30 cellular contexts compared by ENCODE assay signal in the genomic region with DNA sequence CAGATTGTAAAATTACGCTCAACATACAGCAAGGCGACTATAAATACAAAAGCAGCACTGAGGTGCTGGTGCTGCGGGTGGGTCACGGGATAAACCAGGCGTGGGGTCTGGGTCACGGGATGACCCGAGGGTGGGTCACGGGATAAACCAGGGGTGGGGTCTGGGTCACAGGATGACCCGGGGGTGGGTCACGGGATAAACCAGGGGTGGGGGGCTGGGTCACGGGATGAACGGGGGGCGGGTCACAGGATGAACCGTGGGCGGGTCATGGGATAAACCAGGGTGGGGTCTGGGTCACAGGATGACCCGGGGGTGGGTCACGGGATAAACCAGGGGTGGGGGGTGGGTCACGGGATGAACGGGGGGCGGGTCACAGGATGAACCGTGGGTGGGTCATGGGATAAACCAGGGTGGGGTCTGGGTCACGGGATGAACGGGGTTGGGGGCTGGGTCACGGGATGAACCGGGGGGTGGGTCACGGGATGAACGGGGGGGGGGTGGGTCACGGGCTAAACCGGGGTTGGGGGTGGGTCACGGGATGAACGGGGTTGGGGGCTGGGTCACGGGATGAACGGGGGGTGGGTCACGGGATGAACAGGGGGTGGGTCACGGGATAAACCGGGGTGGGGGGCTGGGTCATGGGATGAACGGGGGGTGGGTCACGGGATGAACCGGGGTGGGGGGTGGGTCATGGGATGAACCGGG. TPM values are rescaled to one million over a fixed set of nuclear protein-coding genes. Genes with fewer than 3 reads are reported as not detected.
DNase-seq lines count a peak whose midpoint lies in the region; ATAC-seq and TF ChIP-seq lines count a peak whose summit lies in the region.
"Had no signal": no experiment of that assay in that cellular context is flagged by ENCODE, and none has a peak within 500 bp of the region (broad histone marks: within the 10 kb centered on the region; RNA-seq: fewer than 3 reads in every experiment).

No MANE protein-coding gene starts in this region.

- H3K9me3 ChIP-seq in BE2C = no peaks in the 10 kb centered on the region
- H3K9me3 ChIP-seq in HCT116 (ENCODE audit: control insufficient read depth in 1 of 2, insufficient read depth in 1 of 2, low read depth in 1 of 2, low read length in 2 of 2) = no peaks in the 10 kb centered on the region; a peak in 1 of 4 replicates
- no peaks in the 10 kb centered on the region for H3K9me3 ChIP-seq in endodermal cell (ENCODE audit: control insufficient read depth, low read length)
- no peaks in the 10 kb centered on the region for H3K9me3 ChIP-seq in sigmoid colon
- no peaks in the 10 kb centered on the region for H3K9me3 ChIP-seq in GM23248 (ENCODE audit: low read depth)
- H3K9me3 ChIP-seq: heart left ventricle, vagina had no signal

- RAD21 ChIA-PET in HCT116 (lab: Charles Lee; ENCODE audit: low non-redundant PET in 1 of 2, low total read pairs in 2 of 2, uncharacterized antibody in 2 of 2, unreplicated experiment in 2 of 2) = no interaction called here

- no peaks in the 10 kb centered on the region for H3K36me3 Mint-ChIP-seq in endodermal cell (ENCODE audit: low read depth)
- H3K36me3 Mint-ChIP-seq: mesothelial cell of epicardium; naive thymus-derived CD4-positive, alpha-beta T cell had no signal

- no peak for TF ChIP-seq EP300 in sigmoid colon (IDR thresholded peaks at IDR 0.05)

- 92 to 100% methylated on average over 6 to 26 of the region's 40 CpGs for WGBS in endodermal cell (ENCODE audit: insufficient coverage in 1 of 2, insufficient read length in 1 of 2), 2 experiments
- 26 to 84% methylated on average over 40 of the region's 40 CpGs for WGBS in sigmoid colon, 2 donors
- 87 to 93% methylated on average over 15 to 40 of the region's 40 CpGs for WGBS in GM23248 (ENCODE audit: low coverage in 1 of 2, low lambda C conversion rate in 2 of 2, missing lambda C conversion rate in 2 of 2), 2 experiments

- H3K27me3 ChIP-seq in BE2C (peaks cover under 1% of the 10 kb centered on the region; the same call in 1 of the 2 replicates), HCT116 (ENCODE audit: insufficient read depth, low read length) (peaks cover 10% of the 10 kb centered on the region), endodermal cell (ENCODE audit: control insufficient read depth, insufficient read depth, low read length, poor library complexity, severe bottlenecking) (peaks cover 14% of the 10 kb centered on the region), sigmoid colon (peaks cover 0 to 14% (median 13%) of the 10 kb centered on the region in 3 donors), GM23248 (replicated peaks; ENCODE audit: insufficient read depth) (peaks cover 16% of the 10 kb centered on the region)
- H3K27me3 ChIP-seq: vagina had no signal

- no peak overlapping the region for H3K4me3 Mint-ChIP-seq in endodermal cell
- H3K4me3 Mint-ChIP-seq: activated CD4-positive, alpha-beta T cell treated with anti-CD3 and anti-CD28 coated beads, Interleukin-2, amount 10 ng/mL, durations not matched to agents 24 days and 14 days; activated T-cell treated with anti-CD3 and anti-CD28 coated beads, Interleukin-2, amount 50 U/mL, for 72 hours; dendritic cell treated with granulocyte-macrophage colony-stimulating factor and Interleukin-4, amounts not matched to agents 40 ng/mL and 50 ng/mL, for 4 days; H9; mesothelial cell of epicardium; naive thymus-derived CD4-positive, alpha-beta T cell had no signal

- TF ChIP-seq RAD21 in HCT116 (IDR thresholded peaks at IDR 0.05; ENCODE audit: low read depth) = no peak

- no peak overlapping the region for H3K9ac ChIP-seq in HCT116 (ENCODE audit: low read length)
- no peak overlapping the region for H3K9ac ChIP-seq in endodermal cell (ENCODE audit: extremely low read depth, low read length, poor library complexity, severe bottlenecking)
- no peak overlapping the region for H3K9ac ChIP-seq in GM23248

- TF ChIP-seq POLR2A in HCT116 (IDR thresholded peaks at IDR 0.05; ENCODE audit: borderline replicate concordance, extremely low read depth, insufficient read depth, insufficient read length) (no peak), sigmoid colon (IDR thresholded peaks at IDR 0.05) (no peak)

- H3K9me2 ChIP-seq in HCT116 (ENCODE audit: insufficient read depth) (no peaks in the 10 kb centered on the region), GM23248 (ENCODE audit: insufficient read depth) (no peaks in the 10 kb centered on the region)

- ATAC-seq in HCT116 = peak; percentile 51
- ATAC-seq: activated T-cell treated with anti-CD3 and anti-CD28 coated beads, Interleukin-2, amount 50 U/mL, for 72 hours; heart left ventricle; naive thymus-derived CD4-positive, alpha-beta T cell; stimulated activated naive CD8-positive, alpha-beta T cell treated with anti-CD3 and anti-CD28 coated beads, Interleukin-15, Interleukin-2, amounts not matched to agents 100 U/mL and 50 U/mL, for 24 hours had no signal

- no peaks in the 10 kb centered on the region for H3K79me2 ChIP-seq in HCT116 (ENCODE audit: insufficient read depth, low read length)
- no peaks in the 10 kb centered on the region for H3K79me2 ChIP-seq in GM23248 (ENCODE audit: insufficient read depth)

- H3K4me1 Mint-ChIP-seq in endodermal cell = no peaks in the 10 kb centered on the region
- H3K4me1 Mint-ChIP-seq: activated CD4-positive, alpha-beta T cell treated with anti-CD3 and anti-CD28 coated beads, Interleukin-2, amount 10 ng/mL, durations not matched to agents 24 days and 14 days; mesothelial cell of epicardium; naive thymus-derived CD4-positive, alpha-beta T cell had no signal

- POLR2A ChIA-PET in HCT116 (lab: Charles Lee) = no interaction called here

- intact Hi-C loops in HCT116 (cut with micrococcal nuclease) (no loop called here), sigmoid colon (cut with DNase I) (no loop called here)

- TF ChIP-seq CTCF in BE2C (IDR thresholded peaks at IDR 0.05; ENCODE audit: low read depth, low read length) = no peak
- TF ChIP-seq CTCF in HCT116 (IDR thresholded peaks at IDR 0.05 in 2 of 3, conservative IDR thresholded peaks at IDR 0.05 in 1 of 3; ENCODE audit: borderline replicate concordance in 1 of 3, insufficient read depth in 1 of 3, low read depth in 2 of 3, low read length in 2 of 3) = no peak
- no peak for TF ChIP-seq CTCF in endodermal cell (conservative IDR thresholded peaks at IDR 0.05)
- no peak for TF ChIP-seq CTCF in sigmoid colon (IDR thresholded peaks at IDR 0.05)

- H4K20me1 ChIP-seq in HCT116 (ENCODE audit: insufficient read depth) (no peaks in the 10 kb centered on the region), GM23248 (ENCODE audit: insufficient read depth) (no peaks in the 10 kb centered on the region)

- H3K27ac ChIP-seq in HCT116 (ENCODE audit: low read depth, low read length) (no peak overlapping the region), endodermal cell (ENCODE audit: low read depth, low read length) (no peak overlapping the region), sigmoid colon (no peak overlapping the region), GM23248 (no peak overlapping the region)
- H3K27ac ChIP-seq: esophagus squamous epithelium, foreskin keratinocyte, heart left ventricle, HL-60, vagina had no signal

- in situ Hi-C loops in GM23248 (cut with MboI) = no loop called here

- no peaks in the 10 kb centered on the region for H3K36me3 ChIP-seq in BE2C
- H3K36me3 ChIP-seq in HCT116 (ENCODE audit: control insufficient read depth in 1 of 2, insufficient read depth in 2 of 2, low read length in 2 of 2) = no peaks in the 10 kb centered on the region
- H3K36me3 ChIP-seq in endodermal cell (ENCODE audit: control insufficient read depth, insufficient read depth, low read length) = no peaks in the 10 kb centered on the region
- H3K36me3 ChIP-seq in sigmoid colon = no peaks in the 10 kb centered on the region
- H3K36me3 ChIP-seq in GM23248 (ENCODE audit: low read depth) = no peaks in the 10 kb centered on the region
- H3K36me3 ChIP-seq: esophagus squamous epithelium, heart left ventricle, vagina had no signal

- H3K4me1 ChIP-seq in BE2C (no peaks in the 10 kb centered on the region), HCT116 (ENCODE audit: control insufficient read depth in 1 of 2, insufficient read depth in 2 of 2, low read length in 2 of 2) (peaks cover 0 to 7% of the 10 kb centered on the region in 2 experiments; a peak in 1 of 4 replicates), endodermal cell (ENCODE audit: control insufficient read depth, insufficient read depth, low read length) (no peaks in the 10 kb centered on the region), sigmoid colon (no peaks in the 10 kb centered on the region), GM23248 (ENCODE audit: insufficient read depth) (no peaks in the 10 kb centered on the region)
- H3K4me1 ChIP-seq: esophagus squamous epithelium, foreskin keratinocyte, heart left ventricle, vagina had no signal

- no TSS peak for BruUV-seq in HCT116 (replicated peaks; lab: Mats Ljungman, UMichigan)

- H2AFZ ChIP-seq in HCT116 (ENCODE audit: low read depth, low read length, poor library complexity, severe bottlenecking) = peak overlapping the region; percentile 94
- no peak overlapping the region for H2AFZ ChIP-seq in GM23248

- H3K4me2 ChIP-seq in HCT116 (ENCODE audit: low read length) (peak overlapping the region; percentile 56), GM23248 (ENCODE audit: unreplicated experiment) (no peak overlapping the region)
- H3K4me2 ChIP-seq: smooth muscle cell had no signal

- no peak overlapping the region for H3K27ac Mint-ChIP-seq in endodermal cell
- H3K27ac Mint-ChIP-seq: activated CD4-positive, alpha-beta T cell treated with anti-CD3 and anti-CD28 coated beads, Interleukin-2, amount 10 ng/mL, durations not matched to agents 24 days and 14 days; activated T-cell treated with anti-CD3 and anti-CD28 coated beads, Interleukin-2, amount 50 U/mL, for 72 hours; dendritic cell treated with granulocyte-macrophage colony-stimulating factor and Interleukin-4, amounts not matched to agents 40 ng/mL and 50 ng/mL, for 4 days; H9; mesothelial cell of epicardium; naive thymus-derived CD4-positive, alpha-beta T cell had no signal

- CTCF ChIA-PET in HCT116 (lab: Charles Lee) = no interaction called here

- peaks cover 21% of the 10 kb centered on the region for H3K27me3 Mint-ChIP-seq in endodermal cell (ENCODE audit: insufficient read depth)

- H3K9me3 Mint-ChIP-seq in endodermal cell = peaks cover 4% of the 10 kb centered on the region
- H3K9me3 Mint-ChIP-seq: activated CD4-positive, alpha-beta T cell treated with anti-CD3 and anti-CD28 coated beads, Interleukin-2, amount 10 ng/mL, durations not matched to agents 24 days and 14 days; dendritic cell treated with granulocyte-macrophage colony-stimulating factor and Interleukin-4, amounts not matched to agents 40 ng/mL and 50 ng/mL, for 4 days; H9 had no signal

- no peaks in the 10 kb centered on the region for H3F3A ChIP-seq in GM23248 (ENCODE audit: insufficient read depth)

- no peak overlapping the region for H3K4me3 ChIP-seq in BE2C (ENCODE audit: low read depth, low read length)
- peak overlapping the region; percentile 15 to 28; a peak in 2 of 4 replicates for H3K4me3 ChIP-seq in HCT116 (replicated peaks in 1 of 2; ENCODE audit: low read depth in 1 of 2, low read length in 2 of 2)
- no peak overlapping the region for H3K4me3 ChIP-seq in endodermal cell (ENCODE audit: low read length)
- no peak overlapping the region for H3K4me3 ChIP-seq in sigmoid colon
- no peak overlapping the region for H3K4me3 ChIP-seq in GM23248
- H3K4me3 ChIP-seq: esophagus squamous epithelium, heart left ventricle, smooth muscle cell, vagina had no signal

- peak; percentile 2 for DNase-seq in BE2C
- no peak for DNase-seq in HCT116 (ENCODE audit: low read depth, low spot score)
- peak; percentile 23 for DNase-seq in endodermal cell
- peak; percentile 5 for DNase-seq in sigmoid colon
- DNase-seq in activated effector memory CD4-positive, alpha-beta T cell treated with anti-CD3 and anti-CD28 coated beads, Interleukin-2, amount 50 U/mL, for 16 hours = no peak
- no peak for DNase-seq in GM23248
- DNase-seq in epidermal melanocyte (ENCODE audit: insufficient read length, low spot score) = no peak
- DNase-seq: activated CD4-positive, alpha-beta T cell treated with anti-CD3 and anti-CD28 coated beads, Interleukin-2, amount 10 ng/mL, durations not matched to agents 24 days and 14 days; activated naive CD4-positive, alpha-beta T cell treated with Interleukin-2 at 50 U/mL for 16 hours; activated T-cell treated with anti-CD3 and anti-CD28 coated beads, Interleukin-2, amount 50 U/mL, for 72 hours; C1 segment of cervical spinal cord; central memory CD4-positive, alpha-beta T cell; DMS53; esophagus squamous epithelium; H9; kidney glomerular epithelial cell; NCI-H1417 treated with DMSO at 0.1 percent for 48 hours; NCI-H2029 treated with DMSO at 0.1 percent for 48 hours; NCI-H2227 treated with DMSO at 0.1 percent for 48 hours; NCI-H526 treated with DMSO at 0.1 percent for 48 hours; nucleus accumbens; stimulated activated naive CD8-positive, alpha-beta T cell treated with anti-CD3 and anti-CD28 coated beads, Interleukin-15, Interleukin-2, amounts not matched to agents 100 U/mL and 50 U/mL, for 24 hours had no signal

RNA-seq across cellular contexts. Expression of gene SLC9A3, which starts 30.2 kb away (rescaled TPM):
- 2.3 TPM for polyA plus RNA-seq in BE2C (2012; ENCODE audit: insufficient read depth, insufficient read length, low read depth)
- total RNA-seq in HCT116 (2021; ENCODE audit: unreplicated experiment) (1.5 TPM), endodermal cell (1 to 10 TPM; 1.3 to 1.5 TPM), sigmoid colon (1 to 10 TPM in 3 of 4 donors, under 1 TPM in 1; 0.83 to 2.5 (median 2.4) TPM)
- polyA plus RNA-seq in HCT116 (2012) = 0.85 and 1.1 TPM in 2 replicates
- 1.5 TPM for polyA plus RNA-seq in endodermal cell (2013, experiment 1 of 2)
- 1.4 TPM for polyA plus RNA-seq in endodermal cell (2013, experiment 2 of 2)
- polyA plus RNA-seq in sigmoid colon (10 to 100 TPM; 12.0 to 51.3 (median 19.9) TPM), GM23248 (2016; fragmentation: Nextera tagmentation; extraction: Ambion mirVana) (1.2 and 1.5 TPM in 2 replicates)
- total RNA-seq in GM23248 (2014; rRNA removed; shearing (Covaris generic)) = 1.7 and 2.8 TPM in 2 replicates

RNA-seq across cellular contexts. Expression of gene CEP72, which starts 57.7 kb away (rescaled TPM):
- 5.6 TPM for polyA plus RNA-seq in BE2C (2012; ENCODE audit: insufficient read depth, insufficient read length, low read depth)
- total RNA-seq in HCT116 (2021; ENCODE audit: unreplicated experiment) = 25.6 TPM
- polyA plus RNA-seq in HCT116 (2012) = 12.9 and 13.5 TPM in 2 replicates
- 10 to 100 TPM; 35.6 to 36.5 TPM for total RNA-seq in endodermal cell
- 16.6 TPM for polyA plus RNA-seq in endodermal cell (2013, experiment 1 of 2)
- polyA plus RNA-seq in endodermal cell (2013, experiment 2 of 2) = 18.2 TPM
- total RNA-seq in sigmoid colon = 1 to 10 TPM in 2 of 4 donors, under 1 TPM in 2; 0.36 to 5.0 (median 1.4) TPM
- polyA plus RNA-seq in sigmoid colon = 1 to 10 TPM in 2 of 3 donors, under 1 TPM in 1; 0.60 to 7.1 (median 1.6) TPM
- 1.7 and 7.2 TPM in 2 replicates for total RNA-seq in GM23248 (2014; rRNA removed; shearing (Covaris generic))
- 1.7 and 2.4 TPM in 2 replicates for polyA plus RNA-seq in GM23248 (2016; fragmentation: Nextera tagmentation; extraction: Ambion mirVana)

Comparison
In these comparisons a context has a peak if more than half of its experiments do, and no peak if none do; other contexts are left out.
1. DNase-seq: peak in BE2C (single experiment), endodermal cell (single experiment) and sigmoid colon (single experiment); none in HCT116 (single experiment), activated effector memory CD4-positive, alpha-beta T cell treated with anti-CD3 and anti-CD28 coated beads, Interleukin-2, amount 50 U/mL, for 16 hours (single experiment), GM23248 (single experiment) and epidermal melanocyte (single experiment).
2. H3K4me3 ChIP-seq: peak in HCT116 (2 of 2); none in BE2C (single experiment), endodermal cell (single experiment), sigmoid colon (0 of 4) and GM23248 (single experiment).